Comparison of ENCODE assay signal across 8 cellular contexts in genomic region chr20:53914861-53915458, GRCh38.
A peak's percentile ranks its signal among the peaks of the same experiment; 100 is the strongest.
DNase-seq lines count a peak whose midpoint lies in the region; ATAC-seq and TF ChIP-seq lines count a peak whose summit lies in the region.

No MANE protein-coding gene starts in this region.

- H3K27me3 ChIP-seq in sigmoid colon: no peaks in the 10 kb centered on the region

- 6 to 24% methylated on average over 8 of the region's 8 CpGs for WGBS in sigmoid colon, 2 donors

- H3K9me3 ChIP-seq in sigmoid colon: no peaks in the 10 kb centered on the region

- DNase-seq in HT-29 (ENCODE audit: low spot score) (peak; percentile 38), left cardiac atrium (no peak), sigmoid colon (no peak), activated gamma-delta T cell (lab: John Stamatoyannopoulos, UW) (no peak), NCI-H2081 (lab: John Stamatoyannopoulos, UW) (no peak)

- H3K27ac ChIP-seq in sigmoid colon: peak overlapping the region; percentile 79 to 87 (median 80)

- peak; percentile 10 for ATAC-seq in left cardiac atrium
- no peak for ATAC-seq in GM21723 (IDR thresholded peaks at IDR 0.05; ENCODE audit: unreplicated experiment)
- no peak for ATAC-seq in esophagus mucosa

- intact Hi-C loops in left cardiac atrium (cut with DNase I) (loop anchor here (5.0 kb wide), 4 partner anchors 43 to 338 kb away; partner anchors contain the start of gene ZNF217 (in 1 of the 2)), sigmoid colon (cut with DNase I) (loop anchor here (1.0 to 10.0 kb wide), 4 partner anchors 43 to 337 kb away; partner anchors contain the start of gene PFDN4)

- H3K4me3 ChIP-seq in WI38 (ENCODE audit: low read depth, low read length) (peak overlapping the region; percentile 58), sigmoid colon (peak overlapping the region; percentile 36 to 58 (median 56))

- no peaks in the 10 kb centered on the region for H3K36me3 ChIP-seq in sigmoid colon

- peaks cover 0 to 38% (median 33%) of the 10 kb centered on the region in 4 donors for H3K4me1 ChIP-seq in sigmoid colon

- TF ChIP-seq POLR2A in sigmoid colon (IDR thresholded peaks at IDR 0.05): no peak

- no peak for TF ChIP-seq CTCF in WI38 (IDR thresholded peaks at IDR 0.05; ENCODE audit: low read depth, low read length)
- TF ChIP-seq CTCF in sigmoid colon (IDR thresholded peaks at IDR 0.05): no peak

- no peak for TF ChIP-seq EP300 in sigmoid colon (IDR thresholded peaks at IDR 0.05)

Comparison
In these comparisons a context has a peak if more than half of its experiments do, and no peak if none do; other contexts are left out.
1. ATAC-seq: peak in left cardiac atrium (2 of 2); none in GM21723 (single experiment) and esophagus mucosa (single experiment).